ENCODE assay signal across 8 cellular contexts in the genomic region with DNA sequence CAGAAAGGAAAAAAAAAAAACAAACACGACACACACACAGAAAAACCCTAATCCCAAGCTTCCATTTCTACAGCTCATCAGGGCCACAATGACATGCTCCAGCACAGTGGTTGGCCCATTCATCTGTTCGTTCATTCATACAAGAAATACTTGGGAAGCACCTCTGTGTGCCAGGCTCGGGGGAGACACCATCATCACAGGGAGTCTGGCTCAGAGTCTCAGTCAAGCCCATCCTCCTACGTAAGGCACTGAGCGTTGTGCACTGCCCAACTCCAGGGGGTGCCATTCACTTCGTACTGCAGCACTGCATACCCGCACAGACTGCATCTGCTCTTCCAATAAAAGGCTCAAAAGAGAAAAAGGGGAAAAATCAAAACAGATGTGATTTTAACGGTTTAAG. TPM values are rescaled to one million over a fixed set of nuclear protein-coding genes. Genes with fewer than 3 reads are reported as not detected.
DNase-seq lines count a peak whose midpoint lies in the region; ATAC-seq, FAIRE-seq and TF ChIP-seq lines count a peak whose summit lies in the region.
"Had no signal": no experiment of that assay in that cellular context is flagged by ENCODE, and none has a peak within 500 bp of the region (broad histone marks: within the 10 kb centered on the region; RNA-seq: fewer than 3 reads in every experiment).

No MANE protein-coding gene starts in this region.

- peaks cover 96% of the 10 kb centered on the region for H3K79me2 ChIP-seq in K562 (ENCODE audit: control insufficient read depth, insufficient read depth, low read length)

- DNase-seq in GM03348 (ENCODE audit: low spot score), result peak; percentile 50
- peak; percentile 13 for DNase-seq in NCI-H2107 (lab: John Stamatoyannopoulos, UW)
- peak in 1 of 4 experiments; percentile 49 for DNase-seq in K562 (ENCODE audit: extremely low read depth in 1 of 4, low spot score in 3 of 4)
- DNase-seq in left kidney (ENCODE audit: low read depth, low spot score), result peak; percentile 87
- DNase-seq in urothelium cell line (ENCODE audit: low spot score), result peak; percentile 15

- ATAC-seq in K562 (peak; percentile 91), GM21825 (IDR thresholded peaks at IDR 0.05; ENCODE audit: unreplicated experiment) (no peak), HG02678 (IDR thresholded peaks at IDR 0.05; ENCODE audit: unreplicated experiment) (no peak)

- no peak overlapping the region for H3K4me3 ChIP-seq in K562

- WGBS in K562 (ENCODE audit: insufficient coverage, low coverage, missing lambda C conversion rate), result 70% methylated on average over 7 of the region's 8 CpGs

- CTCF ChIA-PET in K562 (lab: Yijun Ruan, JAX; ENCODE audit: low intra/inter-chr PET ratio), result no interaction called here

- H3K4me1 ChIP-seq in K562 (replicated peaks in 1 of 2; ENCODE audit: control insufficient read depth in 2 of 2, insufficient read depth in 2 of 2, low read length in 2 of 2), result peaks cover 3 to 17% of the 10 kb centered on the region in 2 experiments; a peak in 4 of 5 replicates

- TF ChIP-seq EP300 in K562 (IDR thresholded peaks at IDR 0.05; ENCODE audit: low read length), result no peak

- no peak overlapping the region for H3K27ac ChIP-seq in K562 (ENCODE audit: extremely low read depth, low read depth, low read length)

- intact Hi-C loops in K562 (cut with micrococcal nuclease), result loop anchor here (5.0 to 10.0 kb wide), 2 partner anchors 72 to 354 kb away; a partner anchor contains a TSS

- no peak overlapping the region for H2AFZ ChIP-seq in K562 (ENCODE audit: low read depth, low read length)

- no peaks in the 10 kb centered on the region for H3K9me3 ChIP-seq in K562 (replicated peaks; ENCODE audit: control insufficient read depth, insufficient read depth, low read depth, low read length)

- TF ChIP-seq RAD21 in K562 (CRISPR knock-in tag; conservative IDR thresholded peaks at IDR 0.05 in 1 of 2, IDR thresholded peaks at IDR 0.05 in 1 of 2), result peak; percentile 41 to 66

- POLR2A ChIA-PET in K562 (lab: Yijun Ruan, JAX), result interaction anchor here (0.9 to 2.1 kb wide), 4 partner anchors 8 to 43 kb away, joined by 3 to 8 read pairs (median 6); no protein-coding TSS in a partner anchor

- no TSS peak for BruUV-seq in K562 (replicated peaks; lab: Mats Ljungman, UMichigan)

- peaks cover 52% of the 10 kb centered on the region; the same call in 2 of the 3 replicates for H3K36me3 ChIP-seq in K562 (ENCODE audit: control insufficient read depth, insufficient read depth, low read length)

- peak; percentile 53 to 60 (median 58); a peak in 5 of 6 replicates for TF ChIP-seq CTCF in K562 (IDR thresholded peaks at IDR 0.05 in 2 of 3, conservative IDR thresholded peaks at IDR 0.05 in 1 of 3; ENCODE audit: insufficient read depth in 2 of 3, low read depth in 1 of 3, low read length in 3 of 3)

- H3K27me3 ChIP-seq in K562 (ENCODE audit: control insufficient read depth in 2 of 2, insufficient read depth in 2 of 2, low read length in 2 of 2), result no peaks in the 10 kb centered on the region

- FAIRE-seq in K562 (lab: Jason Lieb, UNC) (peak; percentile 71), urothelium cell line (lab: Jason Lieb, UNC) (no peak)
- FAIRE-seq: TTC549 had no signal

- no peak overlapping the region for H3K9ac ChIP-seq in K562 (ENCODE audit: insufficient read depth in 1 of 2, low read depth in 2 of 2, low read length in 2 of 2)

- H3K4me2 ChIP-seq in K562 (ENCODE audit: insufficient read depth, low read length), result no peak overlapping the region

- H3K9me1 ChIP-seq in K562 (ENCODE audit: control insufficient read depth, insufficient read depth, low read length), result no peaks in the 10 kb centered on the region

- in situ Hi-C loops in K562 (cut with MboI), result no loop called here

- peaks cover 35% of the 10 kb centered on the region for H4K20me1 ChIP-seq in K562 (replicated peaks; ENCODE audit: control insufficient read depth, insufficient read depth, low read length)

- no peak for TF ChIP-seq POLR2A in K562 (conservative IDR thresholded peaks at IDR 0.05)

TF ChIP-seq in K562, 482 proteins besides CTCF, POLR2A, EP300 and RAD21:
- TF ChIP-seq ZFP30 (CRISPR knock-in tag; IDR thresholded peaks at IDR 0.05; ENCODE audit: borderline replicate concordance) (no peak), SMC3 (conservative IDR thresholded peaks at IDR 0.05; ENCODE audit: insufficient read depth, low read depth, low read length) (peak; percentile 39; the same call in 1 of the 2 replicates)
- TF ChIP-seq, protein P1, sequence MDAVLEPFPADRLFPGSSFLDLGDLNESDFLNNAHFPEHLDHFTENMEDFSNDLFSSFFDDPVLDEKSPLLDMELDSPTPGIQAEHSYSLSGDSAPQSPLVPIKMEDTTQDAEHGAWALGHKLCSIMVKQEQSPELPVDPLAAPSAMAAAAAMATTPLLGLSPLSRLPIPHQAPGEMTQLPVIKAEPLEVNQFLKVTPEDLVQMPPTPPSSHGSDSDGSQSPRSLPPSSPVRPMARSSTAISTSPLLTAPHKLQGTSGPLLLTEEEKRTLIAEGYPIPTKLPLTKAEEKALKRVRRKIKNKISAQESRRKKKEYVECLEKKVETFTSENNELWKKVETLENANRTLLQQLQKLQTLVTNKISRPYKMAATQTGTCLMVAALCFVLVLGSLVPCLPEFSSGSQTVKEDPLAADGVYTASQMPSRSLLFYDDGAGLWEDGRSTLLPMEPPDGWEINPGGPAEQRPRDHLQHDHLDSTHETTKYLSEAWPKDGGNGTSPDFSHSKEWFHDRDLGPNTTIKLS (IDR thresholded peaks at IDR 0.05; ENCODE audit: borderline replicate concordance, low read depth), result no peak

RNA-seq across cellular contexts. Expression of a gene that starts 15.3 kb away (rescaled TPM):
- 49.3 and 58.0 TPM in 2 replicates for total RNA-seq in K562 (2011; cell fraction: chromatin; rRNA removed; ENCODE audit: low replicate concordance)
- total RNA-seq in K562 (2011; cell fraction: nucleolus; rRNA removed), result 33.2 and 33.4 TPM in 2 replicates
- 41.1 and 66.6 TPM in 2 replicates for total RNA-seq in K562 (2011; cell fraction: nucleoplasm; rRNA removed)
- total RNA-seq in K562 (2014; rRNA removed), result 27.9 and 34.1 TPM in 2 replicates
- 9.5 and 12.3 TPM in 2 replicates for total RNA-seq in K562 (2014; rRNA removed; fragmentation: Illumina TruSeq; extraction: Trizol)
- total RNA-seq in K562 (2015; rRNA removed; fragmentation: Illumina TruSeq; extraction: Trizol), result 18.1 and 18.5 TPM in 2 replicates
- total RNA-seq in K562 (2021), result 35.8 and 37.4 TPM in 2 replicates
- polyA plus RNA-seq in K562 (2011; rRNA removed), result 13.8 TPM in 2 replicates
- polyA plus RNA-seq in K562 (2011; cell fraction: cytosol; rRNA removed), result 19.4 and 30.1 TPM in 2 replicates
- 22.7 and 30.0 TPM in 2 replicates for polyA plus RNA-seq in K562 (2011; cell fraction: nucleus; rRNA removed)
- 18.5 and 22.9 TPM in 2 replicates for polyA plus RNA-seq in K562 (2012)
- 17.9 and 24.0 TPM in 2 replicates for polyA plus RNA-seq in K562 (2014; fragmentation: Illumina TruSeq; extraction: Trizol)
- polyA plus RNA-seq in K562 (2014; fragmentation: Nextera tagmentation; extraction: Ambion mirVana), result under 1 TPM; 0.28 to 0.34 TPM
- polyA plus RNA-seq in K562 (2014; rRNA removed), result 24.7 and 33.3 TPM in 2 replicates
- 12.2 and 15.1 TPM in 2 replicates for polyA minus RNA-seq in K562 (2011; rRNA and poly(A)+ RNA removed)
- 13.9 and 17.0 TPM in 2 replicates for polyA minus RNA-seq in K562 (2011; cell fraction: cytosol; rRNA and poly(A)+ RNA removed)
- polyA minus RNA-seq in K562 (2011; cell fraction: nucleus; rRNA and poly(A)+ RNA removed), result 11.8 and 13.6 TPM in 2 replicates

RNA-seq across cellular contexts. Expression of a gene that starts 45.4 kb away (rescaled TPM):
- 70.1 and 194 TPM in 2 replicates for total RNA-seq in K562 (2011; cell fraction: chromatin; rRNA removed; ENCODE audit: low replicate concordance)
- 103 and 109 TPM in 2 replicates for total RNA-seq in K562 (2011; cell fraction: nucleolus; rRNA removed)
- total RNA-seq in K562 (2011; cell fraction: nucleoplasm; rRNA removed), result 63.5 and 76.8 TPM in 2 replicates
- total RNA-seq in K562 (2014; rRNA removed) (29.2 and 30.4 TPM in 2 replicates), K562 (2014; rRNA removed; fragmentation: Illumina TruSeq; extraction: Trizol) (6.4 and 8.6 TPM in 2 replicates), K562 (2015; rRNA removed; fragmentation: Illumina TruSeq; extraction: Trizol) (12.0 and 13.2 TPM in 2 replicates), K562 (2021) (27.8 and 31.0 TPM in 2 replicates)
- polyA plus RNA-seq in K562 (2011; rRNA removed) (14.2 and 17.2 TPM in 2 replicates), K562 (2014; fragmentation: Illumina TruSeq; extraction: Trizol) (21.7 and 33.6 TPM in 2 replicates), K562 (2014; fragmentation: Nextera tagmentation; extraction: Ambion mirVana) (under 1 TPM; 0.15 to 0.45 TPM), K562 (2014; rRNA removed) (27.0 and 29.1 TPM in 2 replicates)
- polyA plus RNA-seq in K562 (2011; cell fraction: cytosol; rRNA removed), result 8.8 and 22.2 TPM in 2 replicates
- polyA plus RNA-seq in K562 (2011; cell fraction: nucleus; rRNA removed), result 107 and 176 TPM in 2 replicates
- polyA plus RNA-seq in K562 (2012), result 15.6 and 30.3 TPM in 2 replicates
- 5.7 and 11.0 TPM in 2 replicates for polyA minus RNA-seq in K562 (2011; rRNA and poly(A)+ RNA removed)
- 6.4 and 7.5 TPM in 2 replicates for polyA minus RNA-seq in K562 (2011; cell fraction: cytosol; rRNA and poly(A)+ RNA removed)
- 23.3 and 26.9 TPM in 2 replicates for polyA minus RNA-seq in K562 (2011; cell fraction: nucleus; rRNA and poly(A)+ RNA removed)
